Comparison of ENCODE assay signal across 1 cellular context in the genomic region with DNA sequence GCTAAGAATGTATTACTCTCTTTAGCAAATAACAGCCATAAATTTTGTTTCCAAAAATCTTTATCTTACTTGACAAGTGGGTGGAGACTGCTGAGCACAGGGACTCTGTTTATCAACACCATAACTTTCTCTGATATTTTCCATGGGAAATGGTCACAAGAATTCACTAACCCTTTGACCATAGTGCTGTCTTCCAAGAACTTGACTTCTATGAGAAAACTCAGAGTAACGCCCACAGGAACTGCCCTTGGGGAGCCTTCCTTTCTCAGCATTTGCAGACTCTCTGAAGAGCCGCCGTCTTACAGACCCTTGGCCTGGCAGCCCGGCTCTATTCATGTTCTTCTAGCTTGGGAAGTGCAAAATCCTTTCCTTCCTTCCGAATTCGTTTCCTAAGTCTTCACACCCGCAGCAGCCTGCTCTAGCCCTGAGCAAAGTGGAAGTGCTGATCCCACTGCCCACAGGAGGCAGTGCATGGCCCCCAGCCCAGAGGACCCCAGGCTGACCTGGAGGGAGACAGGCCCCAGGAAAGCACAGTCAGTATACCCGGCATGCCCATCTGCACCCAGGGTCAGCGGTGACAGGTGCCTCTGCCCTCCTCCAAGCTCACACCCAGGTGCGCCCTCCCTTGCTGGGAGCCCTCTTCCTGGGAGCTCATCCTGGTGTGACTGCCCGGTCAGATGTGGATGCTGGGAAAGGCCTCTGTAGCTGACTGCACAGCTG.
A peak's percentile ranks its signal among the peaks of the same experiment; 100 is the strongest.
TF ChIP-seq lines count a peak whose summit lies in the region.

No MANE protein-coding gene starts in this region.

TF ChIP-seq in K562, 482 proteins besides CTCF, POLR2A, EP300 and RAD21 (continued from another document):
- TF ChIP-seq PBX2 (CRISPR knock-in tag; IDR thresholded peaks at IDR 0.05; ENCODE audit: low read depth) (no peak), PBX2 (tag; conservative IDR thresholded peaks at IDR 0.05; ENCODE audit: low read depth) (peak; percentile 84), ARID1B (IDR thresholded peaks at IDR 0.05) (peak; percentile 28; the same call in 1 of the 2 replicates), MNT (conservative IDR thresholded peaks at IDR 0.05) (peak in 1 of 2 experiments; percentile 40; a peak in 2 of 4 replicates), DPF2 (IDR thresholded peaks at IDR 0.05) (peak; percentile 30; the same call in 1 of the 2 replicates), RBM14 (IDR thresholded peaks at IDR 0.05; ENCODE audit: borderline replicate concordance, insufficient read depth, low read depth, low read length) (no peak), MTA2 (IDR thresholded peaks at IDR 0.05; ENCODE audit: low read depth) (no peak)
- TF ChIP-seq, protein P1, sequence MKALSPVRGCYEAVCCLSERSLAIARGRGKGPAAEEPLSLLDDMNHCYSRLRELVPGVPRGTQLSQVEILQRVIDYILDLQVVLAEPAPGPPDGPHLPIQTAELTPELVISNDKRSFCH (CRISPR knock-in tag; IDR thresholded peaks at IDR 0.05), result no peak
- TF ChIP-seq, protein P1 (tag; IDR thresholded peaks at IDR 0.05), result no peak
